In genomic region chr19:40804783-40805242, GRCh38 we compare ENCODE assay signal across 8 cellular contexts. TPM values are rescaled to one million over a fixed set of nuclear protein-coding genes. Genes with fewer than 3 reads are reported as not detected.
DNase-seq lines count a peak whose midpoint lies in the region; ATAC-seq and TF ChIP-seq lines count a peak whose summit lies in the region.

No MANE protein-coding gene starts in this region.

- DNase-seq in AG10803 (ENCODE audit: low read depth) (no peak), coronary artery (ENCODE audit: low spot score) (no peak), activated gamma-delta T cell treated with Interleukin-2 at 50 U/mL for 16 hours (no peak), medulla oblongata (ENCODE audit: extremely low spot score) (no peak)
- DNase-seq in activated CD8-positive, alpha-beta memory T cell treated with anti-CD3 and anti-CD28 coated beads for 24 hours = no peak

- no peak for ATAC-seq in HG02759 (IDR thresholded peaks at IDR 0.05; ENCODE audit: unreplicated experiment)

- no peaks in the 10 kb centered on the region for H3K9me3 ChIP-seq in Loucy (ENCODE audit: insufficient read depth, low read depth, low read length)
- no peaks in the 10 kb centered on the region for H3K9me3 ChIP-seq in neural cell (ENCODE audit: low read length)

- H3K4me2 ChIP-seq in Loucy (ENCODE audit: low read depth, low read length, poor library complexity, severe bottlenecking) (peak overlapping the region; percentile 87), neural cell (ENCODE audit: low read length) (no peak overlapping the region)

- H3K9me2 ChIP-seq in Loucy (replicated peaks; ENCODE audit: low read depth, low read length) (no peaks in the 10 kb centered on the region), neural cell (ENCODE audit: insufficient read depth, low read length) (no peaks in the 10 kb centered on the region)

- peaks cover 86% of the 10 kb centered on the region for H4K20me1 ChIP-seq in Loucy (ENCODE audit: insufficient read depth, low read length, poor library complexity, severe bottlenecking)
- peaks cover 10% of the 10 kb centered on the region for H4K20me1 ChIP-seq in neural cell (ENCODE audit: insufficient read depth)

- H3K36me3 ChIP-seq in Loucy (ENCODE audit: insufficient read depth, low read length) = peaks cover 18% of the 10 kb centered on the region; the same call in 1 of the 2 replicates
- H3K36me3 ChIP-seq in neural cell (ENCODE audit: insufficient read depth, low read length) = peaks cover 3% of the 10 kb centered on the region

- H3K4me1 ChIP-seq in Loucy (ENCODE audit: insufficient read depth, low read length, poor library complexity, severe bottlenecking) = peaks cover 59% of the 10 kb centered on the region

- TF ChIP-seq CTCF in AG10803 (conservative IDR thresholded peaks at IDR 0.05; ENCODE audit: low read length) = 0 out of 2 replicates have a peak, but pooled peaks have one; percentile 18
- peak; percentile 43 for TF ChIP-seq CTCF in Loucy (conservative IDR thresholded peaks at IDR 0.05; ENCODE audit: low read length)
- no peak for TF ChIP-seq CTCF in coronary artery (IDR thresholded peaks at IDR 0.05)
- TF ChIP-seq CTCF in neural cell (IDR thresholded peaks at IDR 0.05; ENCODE audit: poor library complexity, severe bottlenecking) = peak; percentile 29

- no peak for TF ChIP-seq RAD21 in neural cell (conservative IDR thresholded peaks at IDR 0.05)

- H3K79me2 ChIP-seq in Loucy (ENCODE audit: insufficient read depth, low read length) (peaks cover 88% of the 10 kb centered on the region), neural cell (replicated peaks; ENCODE audit: insufficient read depth, low read length) (peaks cover 68% of the 10 kb centered on the region)

- no peak overlapping the region for H2AFZ ChIP-seq in Loucy (ENCODE audit: low read length)
- H2AFZ ChIP-seq in neural cell (ENCODE audit: low read depth, low read length) = no peak overlapping the region

- H3F3A ChIP-seq in Loucy (ENCODE audit: low read depth) = no peaks in the 10 kb centered on the region
- no peaks in the 10 kb centered on the region for H3F3A ChIP-seq in neural cell (ENCODE audit: insufficient read depth, low read length, poor library complexity, severe bottlenecking)

- H3K4me3 ChIP-seq in AG10803 (ENCODE audit: low read length) = no peak overlapping the region
- peak overlapping the region; percentile 96 for H3K4me3 ChIP-seq in Loucy (ENCODE audit: low read length, poor library complexity, severe bottlenecking)
- peak overlapping the region; percentile 67 for H3K4me3 ChIP-seq in coronary artery
- H3K4me3 ChIP-seq in neural cell (ENCODE audit: low read length) = peak overlapping the region; percentile 92

- peak overlapping the region; percentile 27 to 87 for H3K27ac ChIP-seq in coronary artery
- no peak overlapping the region for H3K27ac ChIP-seq in neural cell (ENCODE audit: low read length)

- H3K27me3 ChIP-seq in Loucy (ENCODE audit: insufficient read depth, low read length, poor library complexity, severe bottlenecking) (no peaks in the 10 kb centered on the region), neural cell (ENCODE audit: insufficient read depth, low read depth, low read length) (no peaks in the 10 kb centered on the region)

- peak overlapping the region; percentile 94 for H3K9ac ChIP-seq in Loucy (ENCODE audit: low read depth, low read length, poor library complexity, severe bottlenecking)
- no peak overlapping the region for H3K9ac ChIP-seq in neural cell (ENCODE audit: low read length)

- TF ChIP-seq EP300 in neural cell (conservative IDR thresholded peaks at IDR 0.05; ENCODE audit: poor library complexity, severe bottlenecking) = no peak

TF ChIP-seq in neural cell, 6 proteins besides CTCF, POLR2A, EP300 and RAD21:
- TF ChIP-seq REST (IDR thresholded peaks at IDR 0.05; ENCODE audit: borderline replicate concordance) (no peak), SMC3 (conservative IDR thresholded peaks at IDR 0.05; ENCODE audit: poor library complexity) (no peak), POLR2AphosphoS5 (IDR thresholded peaks at IDR 0.05) (no peak), TAF1 (IDR thresholded peaks at IDR 0.05; ENCODE audit: low read depth) (no peak), EZH2 (IDR thresholded peaks at IDR 0.05; ENCODE audit: borderline replicate concordance, insufficient read depth, low read length, poor library complexity, severe bottlenecking) (no peak), MXI1 (conservative IDR thresholded peaks at IDR 0.05; ENCODE audit: poor library complexity, severe bottlenecking) (no peak)

RNA-seq across cellular contexts. Expression of gene EGLN2, which starts 5.8 kb away (rescaled TPM):
- 110 and 112 TPM in 2 replicates for polyA plus RNA-seq in neural cell
- 112 and 117 TPM in 2 replicates for polyA minus RNA-seq in neural cell

RNA-seq across cellular contexts. Expression of gene RAB4B, which starts 26.8 kb away (rescaled TPM):
- 66.0 and 76.2 TPM in 2 replicates for polyA plus RNA-seq in neural cell
- polyA minus RNA-seq in neural cell = 25.1 and 29.5 TPM in 2 replicates

RNA-seq across cellular contexts. Expression of gene MIA, which starts 29.5 kb away (rescaled TPM):
- polyA plus RNA-seq in neural cell = 1.8 and 4.0 TPM in 2 replicates
- not detected in 2 replicates for polyA minus RNA-seq in neural cell

RNA-seq across cellular contexts. Expression of gene CYP2A6, which starts 45.4 kb away (rescaled TPM):
- polyA plus RNA-seq in neural cell = not detected in 2 replicates
- polyA minus RNA-seq in neural cell = not detected in 2 replicates

RNA-seq across cellular contexts. Expression of gene SNRPA, which starts 53.8 kb away (rescaled TPM):
- polyA plus RNA-seq in neural cell = 29.9 and 37.9 TPM in 2 replicates
- polyA minus RNA-seq in neural cell = 14.4 and 19.2 TPM in 2 replicates
